11 cellular contexts compared by ENCODE assay signal in genomic region chr1:101122452-101123166, GRCh38.
DNase-seq lines count a peak whose midpoint lies in the region; ATAC-seq, FAIRE-seq and TF ChIP-seq lines count a peak whose summit lies in the region.
"Had no signal": no experiment of that assay in that cellular context is flagged by ENCODE, and none has a peak within 500 bp of the region (broad histone marks: within the 10 kb centered on the region; RNA-seq: fewer than 3 reads in every experiment).

No MANE protein-coding gene starts in this region.

- peak; percentile 25 for DNase-seq in stimulated activated CD4-positive, alpha-beta T cell treated with anti-CD3 and anti-CD28 coated beads, Interleukin-15, amount 100 ng/mL, for 24 hours
- DNase-seq in stimulated activated CD4-positive, alpha-beta T cell treated with anti-CD3 and anti-CD28 coated beads, Interleukin-2, amount 100 ng/mL, for 48 hours: no peak
- DNase-seq in SW480 (ENCODE audit: low spot score) (peak; percentile 6), NCI-H1105 (lab: John Stamatoyannopoulos, UW) (no peak), small intestine (no peak), SIG-M5 (lab: John Stamatoyannopoulos, UW) (no peak), upper lobe of left lung (no peak)
- DNase-seq: hippocampal formation, SHP77 treated with DMSO at 0.1 percent for 48 hours had no signal

- no peak for TF ChIP-seq POLR2A in upper lobe of left lung (IDR thresholded peaks at IDR 0.05)

- no peak for FAIRE-seq in small intestine (lab: Jason Lieb, UNC)

- ATAC-seq in HG02840 (IDR thresholded peaks at IDR 0.05; ENCODE audit: low FRiP score, unreplicated experiment): peak; percentile 74
- no peak for ATAC-seq in upper lobe of left lung (ENCODE audit: low FRiP score in 2 of 2)

- no peaks in the 10 kb centered on the region for H3K36me3 ChIP-seq in small intestine (ENCODE audit: control insufficient read depth in 2 of 2, insufficient read depth in 2 of 2, low read length in 2 of 2)
- H3K36me3 ChIP-seq in upper lobe of left lung: no peaks in the 10 kb centered on the region

- no peak for TF ChIP-seq EP300 in upper lobe of left lung (IDR thresholded peaks at IDR 0.05)

- no peaks in the 10 kb centered on the region for H3K9me3 ChIP-seq in small intestine (ENCODE audit: control insufficient read depth, low read depth)
- no peaks in the 10 kb centered on the region for H3K9me3 ChIP-seq in upper lobe of left lung

- H3K4me3 ChIP-seq in small intestine (ENCODE audit: low read depth in 1 of 2, low read length in 2 of 2) (no peak overlapping the region), upper lobe of left lung (no peak overlapping the region)

- 74 to 80% (median 74%) methylated on average over 8 of the region's 8 CpGs for WGBS in small intestine, 3 donors
- WGBS in upper lobe of left lung, 2 donors: 76 to 78% methylated on average over 8 of the region's 8 CpGs

- H3K4me1 ChIP-seq in small intestine (ENCODE audit: control insufficient read depth in 2 of 2, insufficient read depth in 1 of 2, low read depth in 1 of 2, low read length in 1 of 2): no peaks in the 10 kb centered on the region
- H3K4me1 ChIP-seq in upper lobe of left lung: no peaks in the 10 kb centered on the region

- TF ChIP-seq CTCF in upper lobe of left lung (IDR thresholded peaks at IDR 0.05): no peak

- no peak overlapping the region for H3K27ac ChIP-seq in small intestine (ENCODE audit: low read depth in 1 of 2, low read length in 1 of 2)
- no peak overlapping the region for H3K27ac ChIP-seq in upper lobe of left lung
- H3K27ac ChIP-seq: C4-2B had no signal

- H3K27me3 ChIP-seq in small intestine (ENCODE audit: control insufficient read depth in 2 of 2, insufficient read depth in 2 of 2, low read length in 2 of 2) (no peaks in the 10 kb centered on the region), upper lobe of left lung (no peaks in the 10 kb centered on the region)

Comparison
In these comparisons a context has a peak if more than half of its experiments do, and no peak if none do; other contexts are left out.
1. DNase-seq: peak in stimulated activated CD4-positive, alpha-beta T cell treated with anti-CD3 and anti-CD28 coated beads, Interleukin-15, amount 100 ng/mL, for 24 hours (single experiment) and SW480 (single experiment); none in stimulated activated CD4-positive, alpha-beta T cell treated with anti-CD3 and anti-CD28 coated beads, Interleukin-2, amount 100 ng/mL, for 48 hours (0 of 2), NCI-H1105 (single experiment), small intestine (single experiment), SIG-M5 (single experiment) and upper lobe of left lung (0 of 2).